In genomic region chr9:72733896-72734295, GRCh38 we compare ENCODE assay signal across 15 cellular contexts.
"Had no signal": no experiment of that assay in that cellular context is flagged by ENCODE, and none has a peak within 500 bp of the region (broad histone marks: within the 10 kb centered on the region; RNA-seq: fewer than 3 reads in every experiment).

No MANE protein-coding gene starts in this region.

- H3K9me3 ChIP-seq: neutrophil had no signal

- H3K27me3 ChIP-seq: neutrophil had no signal

- ATAC-seq: activated CD8-positive, alpha-beta memory T cell treated with anti-CD3 and anti-CD28 coated beads, Interleukin-2, amount 10 ng/mL, durations not matched to agents 7 days and 5 days; effector memory CD8-positive, alpha-beta T cell; stimulated activated naive CD8-positive, alpha-beta T cell treated with anti-CD3 and anti-CD28 coated beads, Interleukin-15, amount 100 ng/mL, for 72 hours had no signal

- H3K27ac ChIP-seq: neutrophil, VCaP had no signal

- H3K36me3 ChIP-seq: neutrophil had no signal

- H3K4me3 ChIP-seq: lung had no signal

- DNase-seq: activated CD4-positive, alpha-beta memory T cell treated with anti-CD3 and anti-CD28 coated beads for 36 hours; activated CD8-positive, alpha-beta memory T cell treated with anti-CD3 and anti-CD28 coated beads, Interleukin-2, amount 10 ng/mL, durations not matched to agents 7 days and 5 days; activated naive CD4-positive, alpha-beta T cell treated with anti-CD3 and anti-CD28 coated beads, Interleukin-2, amount 10 ng/mL, durations not matched to agents 7 days and 5 days; activated T-cell treated with anti-CD3 and anti-CD28 coated beads, Interleukin-2, amount 50 U/mL, for 1 hour; dermis blood vessel endothelial cell; effector memory CD8-positive, alpha-beta T cell; islet precursor cell; naive B cell; right cardiac atrium; stimulated activated naive CD8-positive, alpha-beta T cell treated with anti-CD3 and anti-CD28 coated beads, Interleukin-15, amount 100 ng/mL, for 72 hours; T-helper 1 cell; T1000 had no signal
